Comparison of ENCODE assay signal across 2 cellular contexts in the genomic region with DNA sequence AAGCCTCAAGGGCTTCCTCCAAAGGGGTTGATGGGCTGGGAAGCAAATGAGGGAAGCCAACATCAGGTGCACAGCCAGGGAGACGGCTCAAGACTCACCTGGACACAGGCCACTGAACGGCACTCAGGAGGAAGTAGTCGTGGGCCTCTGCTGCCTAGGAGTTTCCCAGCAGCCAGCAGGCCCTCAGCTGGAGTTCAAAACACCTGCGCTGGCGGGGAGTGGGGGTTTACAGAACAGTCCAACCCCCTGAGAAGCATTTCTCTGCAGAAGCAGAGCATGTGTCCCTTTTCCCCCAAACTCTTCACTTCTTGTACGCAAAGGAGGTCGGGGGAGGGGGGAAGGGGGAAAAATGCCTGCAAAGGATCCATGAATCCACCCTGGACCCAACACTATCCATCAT.
TF ChIP-seq lines count a peak whose summit lies in the region.

No MANE protein-coding gene starts in this region.

TF ChIP-seq in SK-N-SH, 30 proteins besides CTCF, POLR2A, EP300 and RAD21 (continued from another document):
- TF ChIP-seq REST (IDR thresholded peaks at IDR 0.05; ENCODE audit: low read depth, low read length), result no peak
- no peak for TF ChIP-seq TEAD4 (IDR thresholded peaks at IDR 0.05; ENCODE audit: borderline replicate concordance, insufficient read depth)
- no peak for TF ChIP-seq TAF1 (IDR thresholded peaks at IDR 0.05; ENCODE audit: borderline replicate concordance, low read depth, low read length)
- TF ChIP-seq MXI1 (IDR thresholded peaks at IDR 0.05; ENCODE audit: low read depth, low read length), result no peak

TF ChIP-seq in SK-N-SH treated with all-trans-retinoic acid at 6 μM for 48 hours, 23 proteins besides CTCF, POLR2A, EP300 and RAD21 (continued from another document):
- TF ChIP-seq PATZ1 (CRISPR knock-in tag; IDR thresholded peaks at IDR 0.05; ENCODE audit: borderline replicate concordance) (no peak), CSDC2 (CRISPR knock-in tag; IDR thresholded peaks at IDR 0.05) (no peak), ZNF565 (CRISPR knock-in tag; conservative IDR thresholded peaks at IDR 0.05; ENCODE audit: low read depth) (no peak), OSR1 (CRISPR knock-in tag; IDR thresholded peaks at IDR 0.05) (no peak), CREB5 (CRISPR knock-in tag; IDR thresholded peaks at IDR 0.05; ENCODE audit: low read depth) (no peak), ESRRG (CRISPR knock-in tag; IDR thresholded peaks at IDR 0.05) (no peak), ZC3H10 (CRISPR knock-in tag; IDR thresholded peaks at IDR 0.05) (no peak), ZFP3 (CRISPR knock-in tag; IDR thresholded peaks at IDR 0.05) (no peak), RARB (CRISPR knock-in tag; IDR thresholded peaks at IDR 0.05) (no peak), ZFP30 (CRISPR knock-in tag; IDR thresholded peaks at IDR 0.05) (no peak), ARNTL (CRISPR knock-in tag; IDR thresholded peaks at IDR 0.05; ENCODE audit: borderline replicate concordance, low read depth) (no peak)
